In the genomic region with DNA sequence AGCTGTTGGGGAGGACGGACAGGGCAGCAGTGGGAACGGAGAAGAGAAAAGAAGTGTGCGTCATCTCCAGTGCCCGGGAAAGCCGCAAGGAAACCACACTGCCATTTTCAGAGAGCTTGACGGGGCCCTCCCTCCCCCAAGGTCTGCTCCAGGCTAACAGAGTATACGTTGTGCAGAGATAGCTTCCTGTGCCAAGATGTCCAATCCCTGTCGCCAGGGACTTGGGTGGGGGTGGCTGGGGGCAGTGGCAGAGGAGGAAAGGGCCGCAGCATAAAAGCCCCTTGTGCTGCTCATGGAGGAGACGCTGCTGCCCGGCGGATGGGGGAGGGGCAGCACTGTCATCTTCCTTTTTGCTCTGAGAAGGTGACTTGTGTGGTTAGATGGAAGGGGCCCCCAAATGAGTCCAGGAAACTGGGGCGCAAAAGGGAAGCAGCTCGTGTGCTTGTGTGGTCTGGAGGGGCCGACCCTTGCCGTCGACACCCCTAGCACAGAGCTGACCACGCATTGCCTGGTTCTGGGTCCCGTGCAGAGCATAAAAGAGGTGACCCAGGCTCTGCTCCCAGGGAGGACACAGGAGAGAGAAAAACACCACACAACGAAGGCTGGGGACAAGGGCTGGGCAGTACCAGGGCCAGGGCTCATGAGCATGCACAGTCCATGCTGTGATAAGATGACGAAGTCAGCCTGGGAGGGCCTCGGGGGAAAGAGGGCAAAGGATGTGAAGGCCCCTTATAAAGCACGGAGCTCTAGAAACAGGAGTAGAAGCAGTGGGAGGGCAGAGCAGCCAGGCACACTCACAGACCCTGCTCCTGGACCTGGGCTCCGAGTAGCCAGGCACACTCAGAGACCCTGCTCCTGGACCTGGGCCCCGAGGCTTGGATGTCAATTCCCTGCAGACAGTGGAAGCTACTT, we compare ENCODE assay signal across 8 cellular contexts.
DNase-seq lines count a peak whose midpoint lies in the region; ATAC-seq and TF ChIP-seq lines count a peak whose summit lies in the region.

No MANE protein-coding gene starts in this region.

- ATAC-seq in IMR-90 (ENCODE audit: low read depth) (no peak), left colon (no peak), HG02798 (IDR thresholded peaks at IDR 0.05; ENCODE audit: poor library complexity, unreplicated experiment) (no peak)
- ATAC-seq in stimulated activated naive CD8-positive, alpha-beta T cell treated with anti-CD3 and anti-CD28 coated beads, Interleukin-15, amount 100 ng/mL, for 72 hours, result peak; percentile 90

- H3K9ac ChIP-seq in IMR-90 (ENCODE audit: low read depth, low read length), result no peak overlapping the region

- dilution Hi-C loops in IMR-90 (cut with HindIII; ENCODE audit: low sequenced_read_pairs, unreplicated experiment), result no loop called here

- intact Hi-C loops in IMR-90 (cut with micrococcal nuclease) (loop anchor here (10.0 kb wide), 2 partner anchors 125 to 1455 kb away; no protein-coding TSS in a partner anchor), left colon (cut with DNase I, micrococcal nuclease) (loop anchor here in 1 of 2 donors (10.0 kb wide), 2 partner anchors 435 to 525 kb away; no protein-coding TSS in a partner anchor)

- H2AK9ac ChIP-seq in IMR-90 (replicated peaks; ENCODE audit: low read depth, low read length, poor library complexity), result peak overlapping the region; percentile 85

- peak overlapping the region; percentile 13 for H2AFZ ChIP-seq in IMR-90 (replicated peaks; ENCODE audit: low read length, poor library complexity)

- no peak overlapping the region; the same call in 1 of the 2 replicates for H3K27ac ChIP-seq in IMR-90 (ENCODE audit: insufficient read depth, low read length)

- peak overlapping the region in 1 of 2 experiments; percentile 39; a peak in 1 of 4 replicates for H4K8ac ChIP-seq in IMR-90 (ENCODE audit: low read depth in 2 of 2, low read length in 2 of 2)

- 79% methylated on average over 12 of the region's 25 CpGs; no CpG with 5 or more reads in 1 of the 2 experiments for WGBS in IMR-90 (ENCODE audit: extremely low coverage in 2 of 2, insufficient read length in 1 of 2), 2 experiments

- no peak overlapping the region for H2BK5ac ChIP-seq in IMR-90 (ENCODE audit: low read depth, low read length, poor library complexity, severe bottlenecking)

- H3K9me1 ChIP-seq in IMR-90 (ENCODE audit: insufficient read depth, low read length), result peaks cover 11% of the 10 kb centered on the region

- H3K18ac ChIP-seq in IMR-90 (ENCODE audit: low read depth, low read length), result no peak overlapping the region

- peak; percentile 67 for DNase-seq in IMR-90
- DNase-seq in activated CD4-positive, alpha-beta memory T cell treated with anti-CD3 and anti-CD28 coated beads, Interleukin-2, amount 10 ng/mL, durations not matched to agents 7 days and 5 days, result peak; percentile 87
- peak; percentile 19 to 34 for DNase-seq in left colon
- peak; percentile 47 to 75 for DNase-seq in stimulated activated naive CD8-positive, alpha-beta T cell treated with anti-CD3 and anti-CD28 coated beads, Interleukin-15, amount 100 ng/mL, for 72 hours
- DNase-seq in ecto neural progenitor cell (ENCODE audit: low spot score), result no peak
- no peak for DNase-seq in GM20000 (ENCODE audit: low spot score)
- no peak for DNase-seq in COR-L47 (lab: John Stamatoyannopoulos, UW)

- H3K27ac Mint-ChIP-seq in activated CD4-positive, alpha-beta memory T cell treated with anti-CD3 and anti-CD28 coated beads, Interleukin-2, amount 10 ng/mL, durations not matched to agents 7 days and 5 days, result peak overlapping the region; percentile 92
- peak overlapping the region; percentile 79 to 90 for H3K27ac Mint-ChIP-seq in stimulated activated naive CD8-positive, alpha-beta T cell treated with anti-CD3 and anti-CD28 coated beads, Interleukin-15, amount 100 ng/mL, for 72 hours

- H3K4me3 ChIP-seq in IMR-90 (ENCODE audit: insufficient read depth, low read depth, low read length), result no peak overlapping the region

- no peaks in the 10 kb centered on the region for H3K27me3 ChIP-seq in IMR-90 (ENCODE audit: control insufficient read depth, insufficient read depth, low read length)

- H3K27me3 Mint-ChIP-seq in activated CD4-positive, alpha-beta memory T cell treated with anti-CD3 and anti-CD28 coated beads, Interleukin-2, amount 10 ng/mL, durations not matched to agents 7 days and 5 days, result no peaks in the 10 kb centered on the region
- no peaks in the 10 kb centered on the region for H3K27me3 Mint-ChIP-seq in stimulated activated naive CD8-positive, alpha-beta T cell treated with anti-CD3 and anti-CD28 coated beads, Interleukin-15, amount 100 ng/mL, for 72 hours

- H3K36me3 ChIP-seq in IMR-90 (ENCODE audit: control insufficient read depth, insufficient read depth, low read length), result no peaks in the 10 kb centered on the region

- TF ChIP-seq POLR2A in IMR-90 (IDR thresholded peaks at IDR 0.05; ENCODE audit: low read depth, low read length), result no peak

- H3K23ac ChIP-seq in IMR-90 (ENCODE audit: low read depth, low read length), result no peak overlapping the region

- 0 out of 2 replicates have a peak overlapping the region, but pooled peaks have one; percentile 43 for H3K14ac ChIP-seq in IMR-90 (replicated peaks; ENCODE audit: low read depth, low read length)

- POLR2A ChIA-PET in IMR-90 (lab: Charles Lee; ENCODE audit: unreplicated experiment), result no interaction called here
- POLR2A ChIA-PET in activated CD4-positive, alpha-beta memory T cell treated with anti-CD3 and anti-CD28 coated beads, Interleukin-2, amount 10 ng/mL, durations not matched to agents 7 days and 5 days (lab: Charles Lee), result interaction anchor here (0.6 to 3.5 kb wide), 20 partner anchors 7 to 512 kb away, joined by 3 to 45 read pairs (median 5); a partner anchor contains a TSS

- TF ChIP-seq CTCF in IMR-90 (conservative IDR thresholded peaks at IDR 0.05; ENCODE audit: low read depth, low read length), result no peak
- no peak for TF ChIP-seq CTCF in GM20000 (IDR thresholded peaks at IDR 0.05; ENCODE audit: extremely low read depth, missing control alignments)

- BruUV-seq in IMR-90 (replicated peaks; lab: Mats Ljungman, UMichigan), result no TSS peak

- peaks cover 7% of the 10 kb centered on the region for H3K4me1 ChIP-seq in IMR-90 (ENCODE audit: control insufficient read depth, insufficient read depth, low read length)

- H3K36me3 Mint-ChIP-seq in activated CD4-positive, alpha-beta memory T cell treated with anti-CD3 and anti-CD28 coated beads, Interleukin-2, amount 10 ng/mL, durations not matched to agents 7 days and 5 days (ENCODE audit: low read depth), result peaks cover 9% of the 10 kb centered on the region

- H2BK120ac ChIP-seq in IMR-90 (ENCODE audit: low read depth, low read length), result peak overlapping the region; percentile 75

- in situ Hi-C loops in IMR-90 (cut with MboI; ENCODE audit: low sequenced_read_pairs), result loop anchor here (10.0 kb wide), 2 partner anchors 145 to 435 kb away; no protein-coding TSS in a partner anchor

- no peaks in the 10 kb centered on the region for H3K9me3 ChIP-seq in IMR-90 (ENCODE audit: control insufficient read depth, insufficient read depth, low read length)

- peak overlapping the region; percentile 54; the same call in 1 of the 2 replicates for H2AK5ac ChIP-seq in IMR-90 (ENCODE audit: low read depth, low read length)

- CTCF ChIA-PET in IMR-90 (lab: Yijun Ruan, JAX), result interaction anchor here (0.7 kb wide), 1 partner anchor 877 kb away, joined by 3 read pairs; no protein-coding TSS in a partner anchor
- CTCF ChIA-PET in activated CD4-positive, alpha-beta memory T cell treated with anti-CD3 and anti-CD28 coated beads, Interleukin-2, amount 10 ng/mL, durations not matched to agents 7 days and 5 days (lab: Charles Lee), result interaction anchor here (0.9 to 4.5 kb wide), 12 partner anchors 7 to 650 kb away, joined by 3 to 35 read pairs (median 6); a partner anchor contains a TSS

- peak overlapping the region; percentile 62 for H3K4me3 Mint-ChIP-seq in activated CD4-positive, alpha-beta memory T cell treated with anti-CD3 and anti-CD28 coated beads, Interleukin-2, amount 10 ng/mL, durations not matched to agents 7 days and 5 days
- peak overlapping the region; percentile 73 to 83 for H3K4me3 Mint-ChIP-seq in stimulated activated naive CD8-positive, alpha-beta T cell treated with anti-CD3 and anti-CD28 coated beads, Interleukin-15, amount 100 ng/mL, for 72 hours

- H4K5ac ChIP-seq in IMR-90 (ENCODE audit: low read depth, low read length), result no peak overlapping the region

- TF ChIP-seq RAD21 in IMR-90 (IDR thresholded peaks at IDR 0.05; ENCODE audit: low read length), result no peak

- no peaks in the 10 kb centered on the region for H3K9me3 Mint-ChIP-seq in activated CD4-positive, alpha-beta memory T cell treated with anti-CD3 and anti-CD28 coated beads, Interleukin-2, amount 10 ng/mL, durations not matched to agents 7 days and 5 days
- H3K9me3 Mint-ChIP-seq in stimulated activated naive CD8-positive, alpha-beta T cell treated with anti-CD3 and anti-CD28 coated beads, Interleukin-15, amount 100 ng/mL, for 72 hours, result no peaks in the 10 kb centered on the region

- H3K4ac ChIP-seq in IMR-90 (ENCODE audit: low read depth, low read length), result peak overlapping the region; percentile 47

- peak overlapping the region; percentile 59; the same call in 1 of the 3 replicates for H2BK15ac ChIP-seq in IMR-90 (ENCODE audit: low read depth, low read length)

- H4K20me1 ChIP-seq in IMR-90 (ENCODE audit: insufficient read depth, low read length), result no peaks in the 10 kb centered on the region

- no peak overlapping the region for H3K56ac ChIP-seq in IMR-90 (ENCODE audit: extremely low read depth, insufficient read depth, low read length)

- peaks cover 62% of the 10 kb centered on the region for H3K4me1 Mint-ChIP-seq in activated CD4-positive, alpha-beta memory T cell treated with anti-CD3 and anti-CD28 coated beads, Interleukin-2, amount 10 ng/mL, durations not matched to agents 7 days and 5 days
- H3K4me1 Mint-ChIP-seq in stimulated activated naive CD8-positive, alpha-beta T cell treated with anti-CD3 and anti-CD28 coated beads, Interleukin-15, amount 100 ng/mL, for 72 hours, result peaks cover 33% of the 10 kb centered on the region

- H2BK20ac ChIP-seq in IMR-90 (ENCODE audit: low read depth, low read length), result no peak overlapping the region; the same call in 1 of the 2 replicates

- H3K4me2 ChIP-seq in IMR-90 (ENCODE audit: low read depth, low read length), result no peak overlapping the region

- H3K79me1 ChIP-seq in IMR-90 (ENCODE audit: low read depth in 1 of 2, low read length in 2 of 2), result peaks cover 0 to 7% of the 10 kb centered on the region in 2 experiments; a peak in 1 of 4 replicates

- no peak overlapping the region for H4K91ac ChIP-seq in IMR-90 (ENCODE audit: insufficient read depth, low read depth, low read length)

TF ChIP-seq in IMR-90, 13 proteins besides CTCF, POLR2A, EP300 and RAD21:
- TF ChIP-seq CHD1 (IDR thresholded peaks at IDR 0.05; ENCODE audit: low read depth, low read length) (no peak), MAFK (IDR thresholded peaks at IDR 0.05; ENCODE audit: low read depth, low read length) (no peak), NFE2L2 (IDR thresholded peaks at IDR 0.05; ENCODE audit: low read depth, low read length) (no peak)

Comparison
In these comparisons a context has a peak if more than half of its experiments do, and no peak if none do; other contexts are left out.
1. DNase-seq: peak in IMR-90 (single experiment), activated CD4-positive, alpha-beta memory T cell treated with anti-CD3 and anti-CD28 coated beads, Interleukin-2, amount 10 ng/mL, durations not matched to agents 7 days and 5 days (single experiment), left colon (2 of 2) and stimulated activated naive CD8-positive, alpha-beta T cell treated with anti-CD3 and anti-CD28 coated beads, Interleukin-15, amount 100 ng/mL, for 72 hours (2 of 2); none in ecto neural progenitor cell (single experiment), GM20000 (single experiment) and COR-L47 (single experiment).